1 cellular context compared by ENCODE assay signal in the genomic region with DNA sequence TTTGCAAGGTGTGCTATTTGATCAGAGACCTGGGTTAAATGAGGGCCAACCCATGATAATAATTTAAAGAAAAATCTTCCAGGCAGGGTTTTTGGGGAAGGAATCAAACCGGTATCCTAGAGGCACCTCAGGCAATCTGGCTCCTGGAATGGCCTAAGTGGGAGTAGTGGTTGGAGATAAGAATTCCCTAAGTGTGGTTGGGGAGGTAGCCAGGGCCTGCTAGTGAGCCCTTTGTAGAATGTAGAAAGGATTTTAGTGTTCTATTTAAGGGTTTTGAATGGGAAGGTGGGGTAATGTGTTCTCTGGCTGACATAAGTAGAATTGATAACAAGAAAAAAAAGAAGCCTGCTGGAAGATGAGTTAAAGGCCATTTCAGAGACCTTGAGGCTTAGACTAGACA.
TF ChIP-seq lines count a peak whose summit lies in the region.

No MANE protein-coding gene starts in this region.

TF ChIP-seq in WTC11, 78 proteins besides CTCF, POLR2A, EP300 and RAD21 (continued from another document):
- TF ChIP-seq, protein P1, sequence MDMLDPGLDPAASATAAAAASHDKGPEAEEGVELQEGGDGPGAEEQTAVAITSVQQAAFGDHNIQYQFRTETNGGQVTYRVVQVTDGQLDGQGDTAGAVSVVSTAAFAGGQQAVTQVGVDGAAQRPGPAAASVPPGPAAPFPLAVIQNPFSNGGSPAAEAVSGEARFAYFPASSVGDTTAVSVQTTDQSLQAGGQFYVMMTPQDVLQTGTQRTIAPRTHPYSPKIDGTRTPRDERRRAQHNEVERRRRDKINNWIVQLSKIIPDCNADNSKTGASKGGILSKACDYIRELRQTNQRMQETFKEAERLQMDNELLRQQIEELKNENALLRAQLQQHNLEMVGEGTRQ (CRISPR knock-in tag; IDR thresholded peaks at IDR 0.05): no peak
- no peak for TF ChIP-seq TCF7 (CRISPR knock-in tag; IDR thresholded peaks at IDR 0.05; ENCODE audit: low read depth)
- TF ChIP-seq, protein P2, sequence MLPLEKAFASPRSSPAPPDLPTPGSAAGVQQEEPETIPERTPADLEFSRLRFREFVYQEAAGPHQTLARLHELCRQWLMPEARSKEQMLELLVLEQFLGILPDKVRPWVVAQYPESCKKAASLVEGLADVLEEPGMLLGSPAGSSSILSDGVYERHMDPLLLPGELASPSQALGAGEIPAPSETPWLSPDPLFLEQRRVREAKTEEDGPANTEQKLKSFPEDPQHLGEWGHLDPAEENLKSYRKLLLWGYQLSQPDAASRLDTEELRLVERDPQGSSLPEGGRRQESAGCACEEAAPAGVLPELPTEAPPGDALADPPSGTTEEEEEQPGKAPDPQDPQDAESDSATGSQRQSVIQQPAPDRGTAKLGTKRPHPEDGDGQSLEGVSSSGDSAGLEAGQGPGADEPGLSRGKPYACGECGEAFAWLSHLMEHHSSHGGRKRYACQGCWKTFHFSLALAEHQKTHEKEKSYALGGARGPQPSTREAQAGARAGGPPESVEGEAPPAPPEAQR (CRISPR knock-in tag; IDR thresholded peaks at IDR 0.05): no peak
